In genomic region chr16:67241008-67241900, GRCh38 we compare ENCODE assay signal across 8 cellular contexts. TPM values are rescaled to one million over a fixed set of nuclear protein-coding genes. Genes with fewer than 3 reads are reported as not detected.
DNase-seq lines count a peak whose midpoint lies in the region; ATAC-seq and TF ChIP-seq lines count a peak whose summit lies in the region.

No MANE protein-coding gene starts in this region.

- H3K4me3 ChIP-seq in fibroblast of the aortic adventitia (ENCODE audit: low read depth, low read length) (no peak overlapping the region), psoas muscle (peak overlapping the region; percentile 39)

- TF ChIP-seq CTCF in fibroblast of the aortic adventitia (IDR thresholded peaks at IDR 0.05; ENCODE audit: insufficient read depth, low read length) = no peak
- TF ChIP-seq CTCF in psoas muscle (IDR thresholded peaks at IDR 0.05) = no peak
- no peak for TF ChIP-seq CTCF in GM10248 (IDR thresholded peaks at IDR 0.05; ENCODE audit: control extremely low read depth, extremely low read depth, low read depth, missing control alignments)

- peaks cover 2 to 36% of the 10 kb centered on the region in 2 donors for H3K36me3 ChIP-seq in psoas muscle (ENCODE audit: insufficient read depth in 1 of 2, low read depth in 1 of 2)

- peaks cover 74% of the 10 kb centered on the region for H3K4me1 ChIP-seq in psoas muscle

- peaks cover 34% of the 10 kb centered on the region for H3K4me1 Mint-ChIP-seq in T-helper 17 cell

- peak overlapping the region; percentile 95 for H3K27ac Mint-ChIP-seq in T-helper 17 cell

- no peak overlapping the region for H3K4me3 Mint-ChIP-seq in T-helper 17 cell

- POLR2A ChIA-PET in GM10248 (lab: Yijun Ruan, JAX) = no interaction called here

- H3K36me3 Mint-ChIP-seq in T-helper 17 cell (ENCODE audit: low read depth) = peaks cover under 1% of the 10 kb centered on the region

- peak overlapping the region; percentile 99 for H3K27ac ChIP-seq in psoas muscle

- no peaks in the 10 kb centered on the region for H3K9me3 ChIP-seq in T-helper 17 cell (ENCODE audit: control insufficient read depth, low read length, poor library complexity, severe bottlenecking)
- no peaks in the 10 kb centered on the region for H3K9me3 ChIP-seq in psoas muscle

- 24 to 51% (median 29%) methylated on average over 10 of the region's 10 CpGs for WGBS in psoas muscle, 3 donors

- CTCF ChIA-PET in GM10248 (lab: Yijun Ruan, JAX) = interaction anchor here (1.1 to 2.9 kb wide), 3 partner anchors 13 to 239 kb away, joined by 3 to 11 read pairs (median 3); partner anchors contain the start of genes ATP6V0D1 and TMEM208

- H3K27me3 ChIP-seq in psoas muscle (ENCODE audit: insufficient read depth in 3 of 3, low read length in 2 of 3) = no peaks in the 10 kb centered on the region

- H3K27me3 Mint-ChIP-seq in T-helper 17 cell = no peaks in the 10 kb centered on the region

- DNase-seq in GM03348 (ENCODE audit: low spot score) (peak; percentile 86), T-helper 17 cell (no peak), fibroblast of the aortic adventitia (ENCODE audit: low read depth) (peak; percentile 70), psoas muscle (peak; percentile 85 to 95), T-helper 9 cell (no peak), GM10248 (ENCODE audit: extremely low spot score) (no peak), posterior vena cava (ENCODE audit: low spot score) (no peak)

- ATAC-seq in T-helper 17 cell (no peak), psoas muscle (peak; percentile 52 to 57 (median 55)), HG03469 (IDR thresholded peaks at IDR 0.05; ENCODE audit: unreplicated experiment) (no peak)

- intact Hi-C loops in psoas muscle (cut with DNase I) = no loop called here
- intact Hi-C loops in posterior vena cava (cut with DNase I) = no loop called here

RNA-seq across cellular contexts. Expression of gene FHOD1, which starts 6.0 kb away (rescaled TPM):
- total RNA-seq in T-helper 17 cell (10 to 100 TPM; 45.1 to 48.6 TPM), fibroblast of the aortic adventitia (ENCODE audit: low replicate concordance) (14.1 and 19.7 TPM in 2 replicates), psoas muscle (100 to 1,000 TPM in 3 of 4 donors, 10 to 100 TPM in 1; 61.5 to 154 (median 124) TPM), posterior vena cava (10 to 100 TPM; 23.8 to 32.9 TPM)
- 10 to 100 TPM; 16.9 to 48.7 (median 27.2) TPM for polyA plus RNA-seq in psoas muscle

RNA-seq across cellular contexts. Expression of gene SLC9A5, which starts 7.5 kb away (rescaled TPM):
- total RNA-seq in T-helper 17 cell (1 to 10 TPM; 1.3 to 1.4 TPM), fibroblast of the aortic adventitia (ENCODE audit: low replicate concordance) (0.65 and 1.4 TPM in 2 replicates), psoas muscle (1 to 10 TPM in 3 of 4 donors, under 1 TPM in 1; 0.59 to 1.7 (median 1.4) TPM), posterior vena cava (1 to 10 TPM in 1 of 2 donors, under 1 TPM in 1; 0.57 to 1.1 TPM)
- polyA plus RNA-seq in psoas muscle = 1 to 10 TPM in 1 of 3 donors, under 1 TPM in 2; 0.52 to 1.1 (median 0.91) TPM

RNA-seq across cellular contexts. Expression of gene TMEM208, which starts 14.3 kb away (rescaled TPM):
- total RNA-seq in T-helper 17 cell (10 to 100 TPM; 27.9 to 28.2 TPM), fibroblast of the aortic adventitia (ENCODE audit: low replicate concordance) (21.8 and 24.3 TPM in 2 replicates), psoas muscle (10 to 100 TPM; 10.1 to 32.7 (median 20.5) TPM), posterior vena cava (10 to 100 TPM; 25.1 to 33.1 TPM)
- 100 to 1,000 TPM in 1 of 3 donors, 10 to 100 TPM in 2; 64.3 to 111 (median 91.9) TPM for polyA plus RNA-seq in psoas muscle

RNA-seq across cellular contexts. Expression of gene PLEKHG4, which starts 38.1 kb away (rescaled TPM):
- total RNA-seq in T-helper 17 cell (10 to 100 TPM; 17.8 to 18.4 TPM), fibroblast of the aortic adventitia (ENCODE audit: low replicate concordance) (13.3 and 24.3 TPM in 2 replicates), psoas muscle (1 to 10 TPM in 2 of 4 donors, under 1 TPM in 2; 0.28 to 1.9 (median 1.3) TPM), posterior vena cava (1 to 10 TPM; 3.2 to 5.4 TPM)
- polyA plus RNA-seq in psoas muscle = under 1 TPM; 0.60 to 1.00 (median 0.98) TPM

RNA-seq across cellular contexts. Expression of gene ELMO3, which starts 42.3 kb away (rescaled TPM):
- total RNA-seq in T-helper 17 cell (1 to 10 TPM; 2.4 TPM), fibroblast of the aortic adventitia (ENCODE audit: low replicate concordance) (0.09 and 0.33 TPM in 2 replicates), psoas muscle (under 1 TPM; 0.26 to 0.79 (median 0.42) TPM), posterior vena cava (1 to 10 TPM in 1 of 2 donors, under 1 TPM in 1; 0.93 to 1.2 TPM)
- under 1 TPM; 0.35 to 0.82 (median 0.53) TPM for polyA plus RNA-seq in psoas muscle

Comparison
In these comparisons a context has a peak if more than half of its experiments do, and no peak if none do; other contexts are left out.
1. DNase-seq: peak in GM03348 (single experiment), fibroblast of the aortic adventitia (single experiment) and psoas muscle (2 of 2); none in T-helper 17 cell (0 of 3), T-helper 9 cell (single experiment), GM10248 (single experiment) and posterior vena cava (single experiment).
2. ATAC-seq: peak in psoas muscle (4 of 4); none in T-helper 17 cell (single experiment) and HG03469 (single experiment).